32 cellular contexts compared by ENCODE assay signal in the genomic region with DNA sequence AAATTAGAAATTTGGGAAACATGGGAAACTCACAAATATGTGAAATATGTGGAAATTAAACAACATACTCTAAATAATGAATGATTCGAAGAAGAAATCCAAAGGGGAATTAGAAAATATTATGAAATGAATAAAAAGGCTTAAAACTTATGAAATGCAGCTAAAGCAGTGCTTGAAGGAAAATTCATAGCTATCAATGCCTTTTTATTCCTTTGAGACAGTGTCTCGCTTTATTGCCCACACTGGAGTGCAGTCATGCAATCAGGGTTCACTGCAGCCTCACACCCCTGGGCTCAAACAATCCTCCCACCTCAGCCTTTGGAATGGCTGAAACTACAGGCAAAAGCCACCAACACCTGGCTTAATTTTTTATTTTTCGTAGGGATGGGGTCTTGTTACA. TPM values are rescaled to one million over a fixed set of nuclear protein-coding genes. Genes with fewer than 3 reads are reported as not detected.
"Had no signal": no experiment of that assay in that cellular context is flagged by ENCODE, and none has a peak within 500 bp of the region (broad histone marks: within the 10 kb centered on the region; RNA-seq: fewer than 3 reads in every experiment).

No MANE protein-coding gene starts in this region.

- H3K9ac ChIP-seq: neural progenitor cell, parathyroid adenoma had no signal

- H3K4me1 Mint-ChIP-seq: stimulated activated memory B cell treated with anti-CD40 and anti-IgM and Interleukin-4, amounts not matched to agents 10 μg/mL and 1 μg/mL and 100 μg/mL, for 72 hours had no signal

- H3K36me3 Mint-ChIP-seq: stimulated activated memory B cell treated with anti-CD40 and anti-IgM and Interleukin-4, amounts not matched to agents 10 μg/mL and 1 μg/mL and 100 μg/mL, for 72 hours; type B pancreatic cell had no signal

- H3K27ac Mint-ChIP-seq: naive thymus-derived CD4-positive, alpha-beta T cell; nephron; neural progenitor cell; progenitor cell of endocrine pancreas; stimulated activated memory B cell treated with anti-CD40 and anti-IgM and Interleukin-4, amounts not matched to agents 10 μg/mL and 1 μg/mL and 100 μg/mL, for 72 hours; type B pancreatic cell had no signal

- H3K4me3 Mint-ChIP-seq: nephron; neural progenitor cell; stimulated activated memory B cell treated with anti-CD40 and anti-IgM and Interleukin-4, amounts not matched to agents 10 μg/mL and 1 μg/mL and 100 μg/mL, for 72 hours; stimulated activated naive CD8-positive, alpha-beta T cell treated with anti-CD3 and anti-CD28 coated beads, Interleukin-15, amount 100 ng/mL, for 72 hours; type B pancreatic cell had no signal

- H3K27me3 Mint-ChIP-seq: naive thymus-derived CD4-positive, alpha-beta T cell; progenitor cell of endocrine pancreas; stimulated activated memory B cell treated with anti-CD40 and anti-IgM and Interleukin-4, amounts not matched to agents 10 μg/mL and 1 μg/mL and 100 μg/mL, for 72 hours; stimulated activated naive CD8-positive, alpha-beta T cell treated with anti-CD3 and anti-CD28 coated beads, Interleukin-15, amount 100 ng/mL, for 72 hours; type B pancreatic cell had no signal

- ATAC-seq: naive thymus-derived CD4-positive, alpha-beta T cell; psoas muscle; right cardiac atrium; sciatic nerve; stimulated activated memory B cell treated with anti-CD40 and anti-IgM and Interleukin-4, amounts not matched to agents 10 μg/mL and 1 μg/mL and 100 μg/mL, for 72 hours; stimulated activated naive CD8-positive, alpha-beta T cell treated with anti-CD3 and anti-CD28 coated beads, Interleukin-15, amount 100 ng/mL, for 72 hours; stimulated activated naive CD8-positive, alpha-beta T cell treated with anti-CD3 and anti-CD28 coated beads, Interleukin-15, Interleukin-2, amounts not matched to agents 100 U/mL and 50 U/mL, for 24 hours; upper lobe of right lung had no signal

- DNase-seq: naive thymus-derived CD4-positive, alpha-beta T cell; occipital lobe; ovary; posterior cingulate gyrus; psoas muscle; spleen; stimulated activated CD4-positive, alpha-beta T cell treated with anti-CD3 and anti-CD28 coated beads, Interleukin-12 subunit alpha, Interleukin-12 subunit beta, amount 100 ng/mL, for 4 hours; stimulated activated CD4-positive, alpha-beta T cell treated with anti-CD3 and anti-CD28 coated beads, Interleukin-1b, Interleukin-23, amount 100 ng/mL, for 48 hours; stimulated activated CD4-positive, alpha-beta T cell treated with anti-CD3 and anti-CD28 coated beads, Interleukin-4, amount 100 ng/mL, for 1 hour; stimulated activated CD4-positive, alpha-beta T cell treated with anti-CD3 and anti-CD28 coated beads, Interleukin-4, amount 100 ng/mL, for 4 hours; stimulated activated CD8-positive, alpha-beta memory T cell treated with anti-CD3 and anti-CD28 coated beads, Interleukin-4, amount 100 ng/mL, for 48 hours; stimulated activated naive CD4-positive, alpha-beta T cell; stimulated activated naive CD8-positive, alpha-beta T cell treated with anti-CD3 and anti-CD28 coated beads, Interleukin-15, amount 100 ng/mL, for 72 hours; stimulated activated naive CD8-positive, alpha-beta T cell treated with anti-CD3 and anti-CD28 coated beads, Interleukin-15, Interleukin-2, amounts not matched to agents 100 U/mL and 50 U/mL, for 24 hours; substantia nigra; testis; tibial artery; transverse colon; upper lobe of right lung; uterus had no signal

- H3K27me3 ChIP-seq: neural progenitor cell, ovary, spleen, suprapubic skin, testis, tibial artery, transverse colon, upper lobe of right lung, uterus had no signal

- H3K4me3 ChIP-seq: neural progenitor cell, ovary, psoas muscle, skin epidermis, smooth muscle cell, spleen, suprapubic skin, testis, tibial artery, transverse colon, upper lobe of right lung, uterus had no signal

- H3K36me3 ChIP-seq: neural progenitor cell, ovary, spleen, suprapubic skin, tibial artery, transverse colon, upper lobe of right lung, uterus had no signal

- H3K9me3 ChIP-seq: ovary, psoas muscle, suprapubic skin, testis, transverse colon, uterus had no signal

- H3K4me1 ChIP-seq: parathyroid adenoma, psoas muscle, spleen, testis, tibial artery, transverse colon, upper lobe of right lung, uterus had no signal

RNA-seq across cellular contexts. Expression of a gene that starts 24.2 kb away (rescaled TPM):
- polyA plus RNA-seq: naive thymus-derived CD4-positive, alpha-beta T cell; neural cell had no signal
